In the genomic region with DNA sequence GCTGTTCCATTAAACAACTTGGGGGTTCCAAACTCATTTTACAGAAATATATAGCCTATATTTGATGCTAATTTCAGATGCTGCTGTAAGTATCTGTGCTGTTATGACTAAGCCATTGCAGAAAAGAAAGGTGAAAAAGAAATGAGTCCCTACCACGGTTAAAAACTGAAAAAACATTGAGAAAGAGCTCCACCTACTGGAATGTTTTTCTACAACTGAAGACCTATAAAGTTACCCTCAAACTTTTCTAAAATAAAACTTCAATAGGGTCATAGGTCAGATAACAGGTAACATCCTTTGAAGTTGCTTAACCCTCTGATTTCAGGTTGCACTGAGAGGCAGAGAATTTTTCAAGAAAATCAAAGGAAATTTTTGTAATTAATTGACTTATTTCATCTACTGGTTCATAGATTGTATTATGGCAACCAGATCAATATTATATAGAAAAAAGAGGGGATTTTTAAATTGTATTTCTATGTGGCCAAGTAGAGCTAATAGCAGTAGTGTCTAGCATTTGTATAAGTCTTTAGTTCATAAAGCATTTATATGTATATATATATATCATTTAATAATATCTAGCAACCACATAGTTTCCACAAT, we compare ENCODE assay signal across 8 cellular contexts.
DNase-seq lines count a peak whose midpoint lies in the region; ATAC-seq and FAIRE-seq lines count a peak whose summit lies in the region.

No MANE protein-coding gene starts in this region.

- ATAC-seq in GM18858 (IDR thresholded peaks at IDR 0.05; ENCODE audit: unreplicated experiment) (peak; percentile 89), HG03565 (IDR thresholded peaks at IDR 0.05; ENCODE audit: unreplicated experiment) (peak; percentile 87)

- peak; percentile 17 to 36 for DNase-seq in AML-193 (lab: John Stamatoyannopoulos, UW)
- peak; percentile 2 for DNase-seq in RPMI7951 (ENCODE audit: low read depth)
- no peak for DNase-seq in hypothalamus (lab: John Stamatoyannopoulos, UW)
- no peak for DNase-seq in effector CD4-positive, alpha-beta T cell
- DNase-seq in activated naive CD4-positive, alpha-beta T cell (lab: John Stamatoyannopoulos, UW): no peak

- peak; percentile 87 for FAIRE-seq in islet of Langerhans (lab: Jason Lieb, UNC)

Comparison
In these comparisons a context has a peak if more than half of its experiments do, and no peak if none do; other contexts are left out.
1. DNase-seq: peak in AML-193 (2 of 2) and RPMI7951 (single experiment); none in hypothalamus (0 of 51), effector CD4-positive, alpha-beta T cell (single experiment) and activated naive CD4-positive, alpha-beta T cell (0 of 4).